15 cellular contexts compared by ENCODE assay signal in the genomic region with DNA sequence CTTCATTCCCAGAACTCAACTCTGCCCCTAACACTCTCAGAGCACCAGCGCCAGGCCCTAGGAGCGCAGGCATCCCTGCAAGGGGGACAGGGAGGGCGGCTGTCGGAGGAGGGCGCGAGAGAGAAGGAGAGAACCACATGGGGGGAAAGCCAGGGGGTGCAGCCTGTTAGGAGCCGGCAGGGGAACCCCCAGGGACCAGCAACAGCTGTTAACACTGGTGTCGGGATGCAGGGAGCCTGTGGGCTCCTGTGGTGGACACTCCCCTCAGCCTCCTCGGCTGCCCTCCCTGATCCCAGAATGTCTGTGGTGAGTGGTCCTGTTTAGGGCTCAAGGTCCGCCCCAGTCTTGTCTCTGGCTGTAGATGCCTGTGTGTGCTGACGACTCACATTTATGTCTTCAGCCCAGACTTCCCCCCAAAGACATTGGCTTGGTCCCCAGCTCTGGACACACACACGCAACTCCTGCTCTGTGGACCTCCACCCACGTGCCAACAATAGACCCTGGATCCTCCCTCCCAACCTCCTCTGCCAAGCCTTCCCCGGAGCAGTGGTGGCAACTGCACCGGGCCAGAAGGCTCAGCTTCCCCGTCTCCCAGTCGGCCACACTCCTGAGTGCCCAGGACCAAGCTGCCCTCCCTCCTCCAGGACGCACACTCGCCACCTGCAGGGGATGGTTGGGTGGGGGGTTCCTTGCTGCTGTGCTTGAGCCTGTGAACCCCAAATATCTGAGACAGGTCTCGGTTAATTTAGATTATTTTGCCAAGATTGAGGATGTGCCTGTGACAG. TPM values are rescaled to one million over a fixed set of nuclear protein-coding genes. Genes with fewer than 3 reads are reported as not detected.
A peak's percentile ranks its signal among the peaks of the same experiment; 100 is the strongest.
DNase-seq lines count a peak whose midpoint lies in the region; ATAC-seq and TF ChIP-seq lines count a peak whose summit lies in the region.
"Had no signal": no experiment of that assay in that cellular context is flagged by ENCODE, and none has a peak within 500 bp of the region (broad histone marks: within the 10 kb centered on the region; RNA-seq: fewer than 3 reads in every experiment).

No MANE protein-coding gene starts in this region.

- ATAC-seq in esophagus mucosa (no peak), GM21576 (IDR thresholded peaks at IDR 0.05; ENCODE audit: unreplicated experiment) (no peak)
- ATAC-seq: stimulated activated memory B cell treated with anti-CD40 and anti-IgM and Interleukin-4, amounts not matched to agents 10 μg/mL and 1 μg/mL and 100 μg/mL, for 72 hours had no signal

- DNase-seq in DMS 273 (lab: John Stamatoyannopoulos, UW; ENCODE audit: unreplicated experiment) (peak; percentile 50), DMS 273 treated with DMSO at 0.1 percent for 48 hours (lab: John Stamatoyannopoulos, UW) (no peak), SJCRH30 (peak; percentile 87 to 88), fibroblast of villous mesenchyme (ENCODE audit: low read depth) (peak; percentile 27), GF-D8 (lab: John Stamatoyannopoulos, UW) (no peak)
- DNase-seq: activated gamma-delta T cell, mammary epithelial cell, NCI-H446 treated with DMSO at 0.1 percent for 48 hours had no signal

- peaks cover 14% of the 10 kb centered on the region; the same call in 1 of the 2 replicates for H3K4me1 ChIP-seq in SJCRH30
- H3K4me1 ChIP-seq in neutrophil (ENCODE audit: control insufficient read depth in 1 of 2, insufficient read depth in 1 of 2, low read depth in 1 of 2, low read length in 1 of 2): peaks cover 2 to 4% of the 10 kb centered on the region in 2 experiments

- no peaks in the 10 kb centered on the region for H3K27me3 ChIP-seq in SJCRH30
- H3K27me3 ChIP-seq in neutrophil: peaks cover 60% of the 10 kb centered on the region

- no peaks in the 10 kb centered on the region for H3K9me3 ChIP-seq in SJCRH30 (replicated peaks)
- H3K9me3 ChIP-seq in neutrophil: no peaks in the 10 kb centered on the region

- H3K27ac ChIP-seq in SJCRH30: no peak overlapping the region
- peak overlapping the region; percentile 20 for H3K27ac ChIP-seq in neutrophil
- H3K27ac ChIP-seq: 22Rv1, epithelial cell of prostate, skin epidermis had no signal

- no peak overlapping the region for H3K4me3 ChIP-seq in SJCRH30
- no peak overlapping the region for H3K4me3 ChIP-seq in fibroblast of villous mesenchyme (ENCODE audit: low read depth, low read length)
- no peak overlapping the region for H3K4me3 ChIP-seq in neutrophil (ENCODE audit: low read depth in 1 of 2, low read length in 1 of 2)
- H3K4me3 ChIP-seq: skin epidermis had no signal

- no peaks in the 10 kb centered on the region for H3K36me3 ChIP-seq in SJCRH30
- no peaks in the 10 kb centered on the region for H3K36me3 ChIP-seq in neutrophil

- TF ChIP-seq CTCF in fibroblast of villous mesenchyme (IDR thresholded peaks at IDR 0.05; ENCODE audit: insufficient read depth, low read depth, low read length) (peak; percentile 32), neutrophil (IDR thresholded peaks at IDR 0.05) (no peak)

RNA-seq across cellular contexts. Expression of gene IFITM5, which starts 0.8 kb away (rescaled TPM):
- not detected in 2 replicates for total RNA-seq in SJCRH30 (2014; rRNA removed; shearing (Covaris generic))
- total RNA-seq in fibroblast of villous mesenchyme (not detected in 2 replicates), esophagus mucosa (not detected)
- total RNA-seq: mammary epithelial cell had no signal

RNA-seq across cellular contexts. Expression of gene IFITM2, which starts 7.5 kb away (rescaled TPM):
- total RNA-seq in SJCRH30 (2014; rRNA removed; shearing (Covaris generic)): 38.4 and 40.0 TPM in 2 replicates
- total RNA-seq in fibroblast of villous mesenchyme (38.4 and 107 TPM in 2 replicates), esophagus mucosa (94.0 TPM)

RNA-seq across cellular contexts. Expression of gene PGGHG, which starts 11.2 kb away (rescaled TPM):
- total RNA-seq in SJCRH30 (2014; rRNA removed; shearing (Covaris generic)): 4.7 and 8.5 TPM in 2 replicates
- total RNA-seq in fibroblast of villous mesenchyme: 7.8 and 10.6 TPM in 2 replicates
- 2.4 TPM for total RNA-seq in esophagus mucosa

RNA-seq across cellular contexts. Expression of gene IFITM1, which starts 13.7 kb away (rescaled TPM):
- 4.9 and 7.4 TPM in 2 replicates for total RNA-seq in SJCRH30 (2014; rRNA removed; shearing (Covaris generic))
- 76.4 and 117 TPM in 2 replicates for total RNA-seq in fibroblast of villous mesenchyme
- total RNA-seq in esophagus mucosa: 59.8 TPM

RNA-seq across cellular contexts. Expression of gene IFITM3, which starts 20.5 kb away (rescaled TPM):
- 100 and 101 TPM in 2 replicates for total RNA-seq in SJCRH30 (2014; rRNA removed; shearing (Covaris generic))
- total RNA-seq in fibroblast of villous mesenchyme: 83.3 and 94.1 TPM in 2 replicates
- 180 TPM for total RNA-seq in esophagus mucosa

Comparison
In these comparisons a context has a peak if more than half of its experiments do, and no peak if none do; other contexts are left out.
1. DNase-seq: peak in DMS 273 (single experiment), SJCRH30 (2 of 2) and fibroblast of villous mesenchyme (single experiment); none in DMS 273 treated with DMSO at 0.1 percent for 48 hours (single experiment) and GF-D8 (single experiment).